ENCODE assay signal across 28 cellular contexts in genomic region chr5:31941356-31941755, GRCh38.
"Had no signal": no experiment of that assay in that cellular context is flagged by ENCODE, and none has a peak within 500 bp of the region (broad histone marks: within the 10 kb centered on the region; RNA-seq: fewer than 3 reads in every experiment).

No MANE protein-coding gene starts in this region.

- H3K27me3 ChIP-seq: MG63 had no signal

- ATAC-seq: activated CD4-positive, alpha-beta T cell treated with anti-CD3 and anti-CD28 coated beads for 36 hours; activated T-helper 17 cell treated with anti-CD3 and anti-CD28 coated beads, Interleukin-2, amount 50 U/mL, for 72 hours had no signal

- H3K9me3 ChIP-seq: MG63, SJCRH30, SK-N-SH had no signal

- H3K27ac ChIP-seq: KMS-11, SJCRH30, VCaP had no signal

- DNase-seq: activated CD4-positive, alpha-beta memory T cell treated with anti-CD3 and anti-CD28 coated beads, Interleukin-2, amount 10 ng/mL, durations not matched to agents 7 days and 5 days; activated CD4-positive, alpha-beta T cell treated with anti-CD3 and anti-CD28 coated beads for 36 hours; activated CD4-positive, alpha-beta T cell treated with anti-CD3 and anti-CD28 coated beads, Interleukin-2, amount 50 U/mL, for 1 hour; activated CD4-positive, CD25-positive, alpha-beta regulatory T cell; activated gamma-delta T cell; activated naive CD4-positive, alpha-beta T cell treated with anti-CD3 and anti-CD28 coated beads for 36 hours; activated T-cell treated with anti-CD3 and anti-CD28 coated beads for 4 hours; activated T-cell treated with anti-CD3 and anti-CD28 coated beads, Interleukin-2, amount 50 U/mL, for 48 hours; amygdala; MG63; MV-4-11; NCI-H1092 treated with DMSO at 0.1 percent for 48 hours; NCI-H1417 treated with DMSO at 0.1 percent for 48 hours; NCI-H1694; NCI-H2029; NCI-H2107; NCI-H2171 treated with DMSO at 0.1 percent for 48 hours; NCI-H226; NCI-H526 treated with DMSO at 0.1 percent for 48 hours; NCI-H82; Right ventricle myocardium superior; SJCRH30; SK-N-SH; T-helper 1 cell had no signal

- H3K4me1 ChIP-seq: SJCRH30 had no signal

- H3K4me3 ChIP-seq: MG63, SJCRH30 had no signal

- H3K9ac ChIP-seq: KMS-11, SK-N-SH had no signal

- FAIRE-seq: astrocyte had no signal

- H3K36me3 ChIP-seq: MG63, SJCRH30 had no signal
